In the genomic region with DNA sequence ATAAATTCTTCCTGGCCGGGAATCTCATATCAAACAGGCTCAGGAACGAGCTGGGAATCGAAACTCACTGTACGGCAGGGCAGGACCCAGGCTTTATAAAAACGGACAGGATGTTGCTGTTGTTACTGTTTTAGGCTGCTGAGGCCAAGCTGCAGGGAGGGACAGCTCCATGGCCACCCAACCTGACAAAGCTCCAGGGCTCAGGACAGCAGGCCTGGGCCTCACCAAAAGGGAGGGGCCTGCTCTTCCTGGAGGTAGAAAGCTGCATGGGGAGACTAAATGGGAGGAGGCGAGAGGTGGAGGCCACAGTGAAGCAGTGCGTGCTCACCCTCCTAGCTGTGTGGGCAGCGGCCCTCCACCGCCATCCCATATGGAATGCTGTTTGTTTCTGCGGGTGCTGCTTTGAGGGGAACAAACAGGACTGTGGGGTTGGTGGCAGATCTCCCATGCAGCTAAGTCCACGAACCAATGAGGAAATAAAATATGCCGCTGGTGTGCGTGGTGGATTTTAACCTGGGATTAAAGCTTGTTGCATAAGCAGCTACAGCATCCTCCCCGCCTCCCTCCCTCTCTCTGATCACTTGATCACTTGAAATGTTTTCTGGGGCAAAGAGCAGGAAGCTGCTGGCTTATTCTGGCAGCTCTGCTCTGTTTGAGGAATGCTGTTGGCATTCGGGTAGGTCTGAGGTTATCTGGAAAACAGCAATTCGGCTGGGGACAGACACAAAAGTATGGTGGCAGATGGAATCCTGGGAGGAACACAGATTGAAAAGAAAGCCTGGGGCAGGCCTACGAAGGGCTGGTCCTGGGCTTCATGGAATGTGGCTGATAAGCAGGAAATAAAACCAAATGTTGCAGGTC, we compare ENCODE assay signal across 8 cellular contexts. TPM values are rescaled to one million over a fixed set of nuclear protein-coding genes. Genes with fewer than 3 reads are reported as not detected.
A peak's percentile ranks its signal among the peaks of the same experiment; 100 is the strongest.
DNase-seq lines count a peak whose midpoint lies in the region; ATAC-seq and FAIRE-seq lines count a peak whose summit lies in the region.

No MANE protein-coding gene starts in this region.

- ATAC-seq in HG02623 (IDR thresholded peaks at IDR 0.05; ENCODE audit: unreplicated experiment), result no peak

- H3K36me3 ChIP-seq in ACC112 (ENCODE audit: insufficient read depth, low read length), result no peaks in the 10 kb centered on the region

- FAIRE-seq in G401.6 (lab: Jason Lieb, UNC), result peak; percentile 53

- peaks cover 73% of the 10 kb centered on the region for H3K4me1 ChIP-seq in ACC112 (ENCODE audit: control insufficient read depth, insufficient read depth, low read length, unreplicated experiment)

- H3K27ac ChIP-seq in ACC112 (ENCODE audit: low read depth, low read length), result peak overlapping the region; percentile 95

- no peaks in the 10 kb centered on the region for H3K27me3 ChIP-seq in ACC112 (ENCODE audit: insufficient read depth, low read length)

- H3K4me3 ChIP-seq in ACC112 (ENCODE audit: low read depth, low read length), result peak overlapping the region; percentile 56

- H2AFZ ChIP-seq in ACC112 (ENCODE audit: low read length, unreplicated experiment), result peak overlapping the region; percentile 5

- DNase-seq in NCI-H524 (lab: John Stamatoyannopoulos, UW), result peak; percentile 79 to 85
- DNase-seq in anterior cingulate cortex (lab: John Stamatoyannopoulos, UW), result peak in 57 of 58 donors; percentile 30 to 92 (median 74)
- DNase-seq in hepatic stellate cell (ENCODE audit: low spot score), result peak; percentile 72
- DNase-seq in pulmonary artery endothelial cell (ENCODE audit: low read depth, low spot score), result peak; percentile 96
- DNase-seq in stimulated activated CD4-positive, alpha-beta T cell treated with anti-CD3 and anti-CD28 coated beads, Interleukin-1b, Interleukin-23, amount 100 ng/mL, for 48 hours, result no peak

- H3K79me2 ChIP-seq in ACC112 (ENCODE audit: control insufficient read depth, insufficient read depth, low read length, unreplicated experiment), result peaks cover 31% of the 10 kb centered on the region

RNA-seq across cellular contexts. Expression of gene ZMYND8, which starts 2.4 kb away (rescaled TPM):
- total RNA-seq in pulmonary artery endothelial cell, result 19.9 and 21.6 TPM in 2 replicates
